Comparison of ENCODE assay signal across 33 cellular contexts in the genomic region with DNA sequence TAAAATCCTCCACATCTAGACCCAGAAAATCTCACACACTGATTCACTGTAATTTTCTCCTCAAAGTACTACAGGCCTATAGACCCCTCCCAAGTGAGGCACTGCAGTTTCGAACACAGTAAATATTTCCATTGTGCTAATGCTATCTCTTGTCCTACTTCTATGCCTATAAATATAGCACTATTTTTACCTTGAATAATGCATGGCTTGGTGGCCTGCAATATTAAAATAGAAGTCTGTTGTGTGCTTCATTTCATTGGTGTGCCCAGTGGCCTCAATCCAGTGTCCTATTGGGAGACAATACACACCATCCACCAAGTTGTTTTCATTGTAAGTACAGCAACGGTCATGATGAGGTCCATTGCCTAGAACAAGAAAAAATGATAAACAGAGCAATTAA.
"Had no signal": no experiment of that assay in that cellular context is flagged by ENCODE, and none has a peak within 500 bp of the region (broad histone marks: within the 10 kb centered on the region; RNA-seq: fewer than 3 reads in every experiment).

No MANE protein-coding gene starts in this region.

- H3K36me3 ChIP-seq: adrenal gland, brain microvascular endothelial cell, breast epithelium had no signal

- H3K27ac ChIP-seq: adrenal gland, ascending aorta, body of pancreas, brain microvascular endothelial cell, breast epithelium, cardiac muscle cell had no signal

- DNase-seq: activated effector memory CD4-positive, alpha-beta T cell treated with anti-CD3 and anti-CD28 coated beads, Interleukin-2, amount 50 U/mL, for 16 hours; activated effector memory CD4-positive, alpha-beta T cell treated with Interleukin-2 at 50 U/mL for 16 hours; activated gamma-delta T cell; activated gamma-delta T cell treated with Interleukin-2 at 50 U/mL for 16 hours; activated naive CD4-positive, alpha-beta T cell; activated naive CD4-positive, alpha-beta T cell treated with anti-CD3 and anti-CD28 coated beads for 36 hours; activated naive CD4-positive, alpha-beta T cell treated with anti-CD3 and anti-CD28 coated beads, Interleukin-2, amount 10 ng/mL, durations not matched to agents 7 days and 5 days; activated naive CD4-positive, alpha-beta T cell treated with anti-CD3 and anti-CD28 coated beads, Interleukin-2, amount 50 U/mL, for 16 hours; activated naive CD4-positive, alpha-beta T cell treated with Interleukin-2 at 50 U/mL for 16 hours; activated naive CD8-positive, alpha-beta T cell treated with anti-CD3 and anti-CD28 coated beads for 36 hours; activated naive CD8-positive, alpha-beta T cell treated with anti-CD3 and anti-CD28 coated beads, Interleukin-2, amount 10 ng/mL, durations not matched to agents 7 days and 5 days; activated naive CD8-positive, alpha-beta T cell treated with anti-CD3 and anti-CD28 coated beads, Interleukin-2, amount 50 U/mL, for 24 hours; activated T-cell treated with anti-CD3 and anti-CD28 coated beads for 4 hours; activated T-cell treated with anti-CD3 and anti-CD28 coated beads, Interleukin-2, amount 50 U/mL, for 1 hour; activated T-cell treated with anti-CD3 and anti-CD28 coated beads, Interleukin-2, amount 50 U/mL, for 24 hours; activated T-cell treated with anti-CD3 and anti-CD28 coated beads, Interleukin-2, amount 50 U/mL, for 4 hours; activated T-cell treated with anti-CD3 and anti-CD28 coated beads, Interleukin-2, amount 50 U/mL, for 48 hours; activated T-cell treated with anti-CD3 and anti-CD28 coated beads, Interleukin-2, amount 50 U/mL, for 72 hours; adrenal gland; amniotic stem cell; amygdala; anterior cingulate cortex; aorta; body of pancreas; brain microvascular endothelial cell; caudate nucleus; central memory CD4-positive, alpha-beta T cell; cerebellar nuclear complex had no signal

- H3K4me1 ChIP-seq: adrenal gland, ascending aorta, body of pancreas, breast epithelium had no signal

- ATAC-seq: activated naive CD4-positive, alpha-beta T cell treated with anti-CD3 and anti-CD28 coated beads, Interleukin-2, amount 50 U/mL, for 72 hours; activated naive CD8-positive, alpha-beta T cell treated with anti-CD3 and anti-CD28 coated beads, Interleukin-2, amount 50 U/mL, for 24 hours; activated T-cell treated with anti-CD3 and anti-CD28 coated beads, Interleukin-2, amount 50 U/mL, for 4 hours; activated T-cell treated with anti-CD3 and anti-CD28 coated beads, Interleukin-2, amount 50 U/mL, for 72 hours; activated T-helper 17 cell treated with anti-CD3 and anti-CD28 coated beads, Interleukin-2, amount 50 U/mL, for 72 hours; body of pancreas had no signal

- H3K9me3 ChIP-seq: ascending aorta, body of pancreas, breast epithelium had no signal

- H3K27me3 ChIP-seq: adrenal gland, ascending aorta, body of pancreas, brain microvascular endothelial cell, breast epithelium, cardiac muscle cell had no signal

- H3K4me3 ChIP-seq: adrenal gland, ascending aorta, body of pancreas, breast epithelium, cardiac muscle cell had no signal
